Comparison of ENCODE assay signal across 28 cellular contexts in the genomic region with DNA sequence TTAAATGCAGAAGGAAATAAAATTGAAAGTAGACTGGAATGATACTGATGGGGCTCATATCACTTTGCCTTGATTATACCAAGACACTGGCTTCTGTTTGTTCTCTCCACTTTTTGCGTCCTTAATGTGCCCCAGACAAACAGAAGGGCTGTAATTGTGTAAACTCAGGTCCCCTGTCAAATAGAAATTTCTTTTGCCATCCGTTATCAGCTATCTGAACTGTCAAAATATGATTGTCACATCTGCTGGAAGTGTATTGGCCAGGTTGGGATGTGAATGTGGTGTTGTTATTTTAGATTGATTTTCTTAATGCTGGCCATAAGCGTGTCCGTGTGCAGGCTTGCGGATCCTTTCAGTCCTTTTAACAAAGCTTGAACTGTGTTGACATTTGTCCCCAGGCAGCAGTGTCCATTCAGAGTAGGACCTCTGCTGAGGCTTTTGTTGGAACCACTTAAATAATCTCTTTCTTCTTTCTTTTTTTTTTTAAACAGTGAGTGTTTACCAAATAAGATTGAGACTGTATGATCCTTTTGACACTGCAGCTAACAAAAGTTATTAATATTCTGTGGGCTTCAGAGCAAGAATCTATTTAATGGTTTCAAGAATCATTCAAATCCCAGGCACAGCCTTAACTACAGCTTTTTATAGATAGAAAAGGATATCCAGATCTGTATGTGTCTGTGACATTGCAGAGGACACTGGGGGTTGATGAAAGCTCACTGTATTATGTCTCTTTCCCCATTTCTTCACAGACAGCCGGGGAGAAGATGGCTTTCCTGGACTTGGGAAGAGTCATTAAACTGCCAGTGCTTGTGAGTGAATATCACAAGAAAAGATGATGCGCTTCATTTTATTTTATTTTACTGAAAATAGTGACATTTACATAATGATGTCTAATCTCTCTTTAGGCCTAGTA.
DNase-seq lines count a peak whose midpoint lies in the region; ATAC-seq, FAIRE-seq and TF ChIP-seq lines count a peak whose summit lies in the region.
"Had no signal": no experiment of that assay in that cellular context is flagged by ENCODE, and none has a peak within 500 bp of the region (broad histone marks: within the 10 kb centered on the region; RNA-seq: fewer than 3 reads in every experiment).

No MANE protein-coding gene starts in this region.

- H3K79me2 ChIP-seq in HepG2 (ENCODE audit: insufficient read depth, low read length) (no peaks in the 10 kb centered on the region), neural progenitor cell (ENCODE audit: low read depth) (no peaks in the 10 kb centered on the region)

- no peaks in the 10 kb centered on the region for H3K27me3 ChIP-seq in HepG2 (ENCODE audit: control insufficient read depth in 1 of 2, insufficient read depth in 2 of 2, low read length in 2 of 2)
- no peaks in the 10 kb centered on the region for H3K27me3 ChIP-seq in right lobe of liver
- no peaks in the 10 kb centered on the region for H3K27me3 ChIP-seq in neural progenitor cell
- no peaks in the 10 kb centered on the region for H3K27me3 ChIP-seq in body of pancreas
- no peaks in the 10 kb centered on the region for H3K27me3 ChIP-seq in spleen (replicated peaks in 1 of 7)
- H3K27me3 ChIP-seq: neutrophil had no signal

- POLR2A ChIA-PET in HepG2 (lab: Yijun Ruan, JAX), result no interaction called here

- TF ChIP-seq CTCF in HepG2 (CRISPR knock-in tag; IDR thresholded peaks at IDR 0.05) (no peak), right lobe of liver (IDR thresholded peaks at IDR 0.05) (no peak), endothelial cell (IDR thresholded peaks at IDR 0.05; ENCODE audit: unreplicated experiment) (no peak), neural progenitor cell (IDR thresholded peaks at IDR 0.05) (no peak), body of pancreas (IDR thresholded peaks at IDR 0.05) (no peak), spleen (IDR thresholded peaks at IDR 0.05 in 8 of 11, conservative IDR thresholded peaks at IDR 0.05 in 3 of 11) (no peak)

- peaks cover 4% of the 10 kb centered on the region for H3K9me3 Mint-ChIP-seq in endothelial cell (ENCODE audit: unreplicated experiment)
- peaks cover 1% of the 10 kb centered on the region for H3K9me3 Mint-ChIP-seq in neural progenitor cell
- H3K9me3 Mint-ChIP-seq: mesothelial cell of epicardium had no signal

- H3K27ac Mint-ChIP-seq in endothelial cell (ENCODE audit: unreplicated experiment) (no peak overlapping the region), neural progenitor cell (peak overlapping the region; percentile 95)
- H3K27ac Mint-ChIP-seq: activated naive CD4-positive, alpha-beta T cell treated with anti-CD3 and anti-CD28 coated beads, Interleukin-2, amount 50 U/mL, for 72 hours; mesothelial cell of epicardium had no signal

- CTCF ChIA-PET in HepG2 (lab: Yijun Ruan, JAX; ENCODE audit: low intra/inter-chr PET ratio, low total read pairs), result no interaction called here

- peaks cover 31% of the 10 kb centered on the region for H3F3A ChIP-seq in neural progenitor cell (ENCODE audit: low read depth)

- no peak for TF ChIP-seq RAD21 in HepG2 (CRISPR knock-in tag; IDR thresholded peaks at IDR 0.05)

- no peak overlapping the region for H3K9ac ChIP-seq in HepG2 (ENCODE audit: insufficient read depth, low read depth, low read length)
- H3K9ac ChIP-seq in neural progenitor cell, result no peak overlapping the region
- H3K9ac ChIP-seq: GM23248 had no signal

- peaks cover 8% of the 10 kb centered on the region for H3K4me1 Mint-ChIP-seq in endothelial cell (ENCODE audit: unreplicated experiment)
- peaks cover 78% of the 10 kb centered on the region for H3K4me1 Mint-ChIP-seq in neural progenitor cell

- H3K4me2 ChIP-seq in HepG2 (ENCODE audit: low read depth, low read length), result peak overlapping the region; percentile 55
- H3K4me2 ChIP-seq in neural progenitor cell, result peak overlapping the region; percentile 66
- H3K4me2 ChIP-seq: PC-9 had no signal

- in situ Hi-C loops in HepG2 (cut with HindIII; ENCODE audit: extremely low pct_ligation_motif_present, low pct_unique_long_range_greater_than_20kb), result no loop called here

- TF ChIP-seq POLR2A in HepG2 (IDR thresholded peaks at IDR 0.05; ENCODE audit: insufficient read depth in 1 of 2, low read depth in 2 of 2, low read length in 2 of 2), result no peak
- TF ChIP-seq POLR2A in right lobe of liver (IDR thresholded peaks at IDR 0.05), result no peak
- TF ChIP-seq POLR2A in body of pancreas (IDR thresholded peaks at IDR 0.05), result no peak
- TF ChIP-seq POLR2A in spleen (IDR thresholded peaks at IDR 0.05), result no peak

- H3K27ac ChIP-seq in HepG2 (ENCODE audit: extremely low read length, insufficient read depth, low read length) (no peak overlapping the region), right lobe of liver (no peak overlapping the region), neural progenitor cell (peak overlapping the region; percentile 26), body of pancreas (peak overlapping the region in 1 of 4 donors; percentile 24), spleen (no peak overlapping the region)
- H3K27ac ChIP-seq: C4-2B, GM23248, neutrophil, PC-9 had no signal

- H3K4me1 ChIP-seq in HepG2 (ENCODE audit: insufficient read depth, low read length) (peaks cover 70% of the 10 kb centered on the region), right lobe of liver (no peaks in the 10 kb centered on the region), neural progenitor cell (peaks cover 61% of the 10 kb centered on the region), body of pancreas (peaks cover 3% of the 10 kb centered on the region), spleen (peaks cover 0 to 13% (median 7%) of the 10 kb centered on the region in 6 donors)

- peak overlapping the region; percentile 9 for H3K4me3 Mint-ChIP-seq in endothelial cell (ENCODE audit: unreplicated experiment)
- H3K4me3 Mint-ChIP-seq in neural progenitor cell, result peak overlapping the region; percentile 62
- H3K4me3 Mint-ChIP-seq: mesothelial cell of epicardium had no signal

- ATAC-seq in HepG2 (peak; percentile 75), right lobe of liver (no peak), body of pancreas (no peak)
- ATAC-seq: activated naive CD4-positive, alpha-beta T cell treated with anti-CD3 and anti-CD28 coated beads, Interleukin-2, amount 50 U/mL, for 72 hours; stimulated activated naive CD8-positive, alpha-beta T cell treated with anti-CD3 and anti-CD28 coated beads, Interleukin-15, Interleukin-2, amounts not matched to agents 100 U/mL and 50 U/mL, for 24 hours had no signal

- H3K27me3 Mint-ChIP-seq in endothelial cell (ENCODE audit: unreplicated experiment) (no peaks in the 10 kb centered on the region), neural progenitor cell (ENCODE audit: insufficient read depth, low read depth) (peaks cover 6% of the 10 kb centered on the region)

- no peak for FAIRE-seq in HepG2 (lab: Jason Lieb, UNC)
- FAIRE-seq: colon, endothelial cell of umbilical vein, GM12891 had no signal

- intact Hi-C loops in HepG2 (cut with micrococcal nuclease; ENCODE audit: unreplicated experiment), result no loop called here
- intact Hi-C loops in right lobe of liver (cut with DNase I), result no loop called here
- intact Hi-C loops in body of pancreas (cut with DNase I), result no loop called here
- intact Hi-C loops in spleen (cut with DNase I; ENCODE audit: low total_unique reads), result no loop called here

- H3K4me3 ChIP-seq in HepG2 (replicated peaks in 1 of 3; ENCODE audit: insufficient read depth in 1 of 3, low read depth in 2 of 3, low read length in 3 of 3), result no peak overlapping the region; a peak in 1 of 6 replicates
- no peak overlapping the region for H3K4me3 ChIP-seq in right lobe of liver
- peak overlapping the region; percentile 8 for H3K4me3 ChIP-seq in neural progenitor cell
- H3K4me3 ChIP-seq in body of pancreas, result no peak overlapping the region
- no peak overlapping the region for H3K4me3 ChIP-seq in spleen
- H3K4me3 ChIP-seq: GM23248, PC-9 had no signal

- H3K36me3 ChIP-seq in HepG2 (replicated peaks in 1 of 2; ENCODE audit: control insufficient read depth in 1 of 2, insufficient read depth in 2 of 2, low read length in 2 of 2), result no peaks in the 10 kb centered on the region
- no peaks in the 10 kb centered on the region for H3K36me3 ChIP-seq in right lobe of liver
- H3K36me3 ChIP-seq in neural progenitor cell, result no peaks in the 10 kb centered on the region
- H3K36me3 ChIP-seq in body of pancreas (replicated peaks in 1 of 2; ENCODE audit: insufficient read depth in 1 of 2, low read depth in 2 of 2), result no peaks in the 10 kb centered on the region
- no peaks in the 10 kb centered on the region for H3K36me3 ChIP-seq in spleen
- H3K36me3 ChIP-seq: neutrophil had no signal

- H3K36me3 Mint-ChIP-seq in endothelial cell (ENCODE audit: low read depth, unreplicated experiment), result no peaks in the 10 kb centered on the region
- peaks cover 1% of the 10 kb centered on the region for H3K36me3 Mint-ChIP-seq in neural progenitor cell
- H3K36me3 Mint-ChIP-seq: mesothelial cell of epicardium had no signal

- no peaks in the 10 kb centered on the region for H3K9me3 ChIP-seq in HepG2 (ENCODE audit: low read length)
- no peaks in the 10 kb centered on the region for H3K9me3 ChIP-seq in right lobe of liver
- no peaks in the 10 kb centered on the region for H3K9me3 ChIP-seq in neural progenitor cell (ENCODE audit: low read depth)
- H3K9me3 ChIP-seq in body of pancreas, result no peaks in the 10 kb centered on the region
- no peaks in the 10 kb centered on the region for H3K9me3 ChIP-seq in spleen
- H3K9me3 ChIP-seq: neutrophil had no signal

- H2AFZ ChIP-seq in HepG2 (ENCODE audit: low read length) (no peak overlapping the region), neural progenitor cell (replicated peaks) (no peak overlapping the region)
- H2AFZ ChIP-seq: GM23248, PC-9 had no signal

- BruUV-seq in HepG2 (replicated peaks; lab: Mats Ljungman, UMichigan), result no TSS peak

- no peaks in the 10 kb centered on the region for H4K20me1 ChIP-seq in HepG2 (ENCODE audit: insufficient read depth, low read length)
- H4K20me1 ChIP-seq in neural progenitor cell (ENCODE audit: low read depth), result no peaks in the 10 kb centered on the region

- DNase-seq in HepG2 (ENCODE audit: low spot score), result no peak
- no peak for DNase-seq in right lobe of liver
- DNase-seq in endothelial cell (ENCODE audit: low spot score), result no peak
- peak; percentile 70 for DNase-seq in neural progenitor cell (ENCODE audit: low spot score)
- DNase-seq in ecto neural progenitor cell (ENCODE audit: low spot score), result no peak
- DNase-seq in DMS 273 treated with DMSO at 0.1 percent for 48 hours (lab: John Stamatoyannopoulos, UW), result no peak
- no peak for DNase-seq in body of pancreas
- no peak for DNase-seq in spleen
- DNase-seq: activated CD4-positive, CD25-positive, alpha-beta regulatory T cell treated with anti-CD3 and anti-CD28 coated beads, Interleukin-2, amount 50 U/mL, for 72 hours; activated CD8-positive, alpha-beta memory T cell treated with anti-CD3 and anti-CD28 coated beads for 24 hours; DMS153; GM23248; Karpas-422; left cardiac atrium; NCI-H1092; NCI-H2171 treated with DMSO at 0.1 percent for 48 hours; NCI-H82; PC-9; right cardiac atrium; stimulated activated CD4-positive, alpha-beta T cell treated with anti-CD3 and anti-CD28 coated beads, Interleukin-15, amount 100 ng/mL, for 24 hours; stimulated activated naive CD8-positive, alpha-beta T cell treated with anti-CD3 and anti-CD28 coated beads, Interleukin-15, Interleukin-2, amounts not matched to agents 100 U/mL and 50 U/mL, for 24 hours had no signal

- TF ChIP-seq EP300 in HepG2 (IDR thresholded peaks at IDR 0.05; ENCODE audit: low read depth in 2 of 2, low read length in 2 of 2) (no peak), HepG2 (CRISPR knock-in tag; IDR thresholded peaks at IDR 0.05; ENCODE audit: borderline replicate concordance) (no peak)

- WGBS in HepG2 (ENCODE audit: low lambda C conversion rate), result 31% methylated on average over 7 of the region's 7 CpGs
- WGBS in right lobe of liver (ENCODE audit: insufficient coverage, low coverage, low lambda C conversion rate, missing lambda C conversion rate), result 86% methylated on average over 7 of the region's 7 CpGs
- 60 to 70% methylated on average over 7 of the region's 7 CpGs for WGBS in body of pancreas, 2 donors
- WGBS in spleen, 5 donors, result 92 to 96% (median 92%) methylated on average over 7 of the region's 7 CpGs
